ENCODE assay signal across 15 cellular contexts in the genomic region with DNA sequence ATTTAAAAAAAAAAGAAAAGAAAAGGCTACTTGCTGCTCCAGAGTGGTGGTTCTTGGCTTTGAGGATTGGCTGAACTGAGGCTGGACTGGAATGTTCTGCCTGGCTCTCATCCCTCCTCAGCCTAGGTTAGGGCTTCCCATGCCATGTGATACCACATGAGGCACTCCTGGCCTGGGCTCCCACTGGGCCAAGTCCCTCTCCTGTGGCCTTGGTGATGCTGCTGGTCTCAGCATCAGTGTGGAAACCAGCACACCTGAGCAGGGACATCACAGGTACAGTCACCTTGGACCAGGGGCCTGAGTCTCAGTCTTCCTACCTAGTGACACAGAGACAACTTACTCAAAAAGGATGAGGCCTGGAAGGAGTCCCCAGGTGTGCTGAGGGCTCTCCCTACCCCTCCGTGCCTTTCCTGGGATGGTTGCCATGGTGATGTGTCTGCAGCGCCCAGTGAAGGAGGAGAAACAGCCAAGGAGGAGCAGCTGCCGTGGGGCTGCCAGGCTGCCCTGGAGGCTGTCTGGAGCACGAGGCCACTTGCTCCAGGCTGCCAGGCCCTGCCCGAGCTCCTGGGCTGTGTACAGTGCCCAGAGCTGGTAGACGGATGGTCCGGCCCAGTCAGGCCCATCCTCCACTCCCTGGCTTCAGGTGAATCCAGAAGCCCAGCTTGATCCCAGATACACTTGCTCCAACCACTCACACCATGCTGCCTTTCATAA.
DNase-seq lines count a peak whose midpoint lies in the region; ATAC-seq and TF ChIP-seq lines count a peak whose summit lies in the region.
"Had no signal": no experiment of that assay in that cellular context is flagged by ENCODE, and none has a peak within 500 bp of the region (broad histone marks: within the 10 kb centered on the region; RNA-seq: fewer than 3 reads in every experiment).

No MANE protein-coding gene starts in this region.

- in situ Hi-C loops in transverse colon (cut with MboI; ENCODE audit: low pct_ligation_motif_present in 1 of 4, low pct_unique_long_range_greater_than_20kb in 1 of 4, low sequenced_read_pairs in 3 of 4): no loop called here

- 63% methylated on average over 7 of the region's 7 CpGs; no CpG with 5 or more reads in 1 of the 2 donors for WGBS in transverse colon (ENCODE audit: low coverage in 1 of 2), 2 donors

- H3K4me1 Mint-ChIP-seq in activated naive CD4-positive, alpha-beta T cell treated with anti-CD3 and anti-CD28 coated beads for 36 hours (ENCODE audit: low read depth): no peaks in the 10 kb centered on the region

- no peak for TF ChIP-seq POLR2A in transverse colon (IDR thresholded peaks at IDR 0.05)

- H3K27ac Mint-ChIP-seq in activated naive CD4-positive, alpha-beta T cell treated with anti-CD3 and anti-CD28 coated beads for 36 hours: no peak overlapping the region

- H3K36me3 ChIP-seq in transverse colon: no peaks in the 10 kb centered on the region

- H3K4me3 ChIP-seq in transverse colon: no peak overlapping the region
- H3K4me3 ChIP-seq: pancreas, PC-9, testis had no signal

- H3K27ac ChIP-seq in transverse colon: no peak overlapping the region
- H3K27ac ChIP-seq: pancreas, PC-9, testis had no signal

- H3K9me3 Mint-ChIP-seq in activated naive CD4-positive, alpha-beta T cell treated with anti-CD3 and anti-CD28 coated beads for 36 hours: no peaks in the 10 kb centered on the region

- no peaks in the 10 kb centered on the region for H3K27me3 Mint-ChIP-seq in activated naive CD4-positive, alpha-beta T cell treated with anti-CD3 and anti-CD28 coated beads for 36 hours (ENCODE audit: low read depth)

- no peaks in the 10 kb centered on the region for H3K9me3 ChIP-seq in transverse colon
- H3K9me3 ChIP-seq: pancreas, testis had no signal

- H3K27me3 ChIP-seq in transverse colon: no peaks in the 10 kb centered on the region
- H3K27me3 ChIP-seq: pancreas, testis had no signal

- TF ChIP-seq CTCF in transverse colon (IDR thresholded peaks at IDR 0.05): no peak

- intact Hi-C loops in activated naive CD4-positive, alpha-beta T cell treated with anti-CD3 and anti-CD28 coated beads for 36 hours (cut with micrococcal nuclease): no loop called here
- intact Hi-C loops in transverse colon (cut with DNase I; ENCODE audit: low total_unique reads): no loop called here

- TF ChIP-seq EP300 in transverse colon (IDR thresholded peaks at IDR 0.05; ENCODE audit: low read depth): no peak

- peak; percentile 3 for DNase-seq in activated naive CD4-positive, alpha-beta T cell treated with anti-CD3 and anti-CD28 coated beads for 36 hours
- no peak for DNase-seq in activated naive CD4-positive, alpha-beta T cell treated with anti-CD3 and anti-CD28 coated beads, Interleukin-2, amount 50 U/mL, for 16 hours
- peak; percentile 47 for DNase-seq in NCI-H524 treated with DMSO at 0.1 percent for 48 hours (lab: John Stamatoyannopoulos, UW)
- DNase-seq in islet precursor cell: peak; percentile 45
- DNase-seq in transverse colon: peak; percentile 6
- DNase-seq in GOT3 (lab: John Stamatoyannopoulos, UW): no peak
- no peak for DNase-seq in germinal center (ENCODE audit: low spot score)
- DNase-seq: activated CD8-positive, alpha-beta memory T cell treated with anti-CD3 and anti-CD28 coated beads, Interleukin-2, amount 50 U/mL, for 4 hours; amniotic stem cell; NCI-H226; PC-9; testis had no signal

- no peak for ATAC-seq in HG03175 (IDR thresholded peaks at IDR 0.05; ENCODE audit: unreplicated experiment)
- ATAC-seq: HCT116, pancreas had no signal

- H3K4me1 ChIP-seq in transverse colon: no peaks in the 10 kb centered on the region
- H3K4me1 ChIP-seq: pancreas, testis had no signal

- no peaks in the 10 kb centered on the region for H3K36me3 Mint-ChIP-seq in activated naive CD4-positive, alpha-beta T cell treated with anti-CD3 and anti-CD28 coated beads for 36 hours (ENCODE audit: low read depth)

- no peak overlapping the region for H3K4me3 Mint-ChIP-seq in activated naive CD4-positive, alpha-beta T cell treated with anti-CD3 and anti-CD28 coated beads for 36 hours

- CTCF ChIA-PET in activated naive CD4-positive, alpha-beta T cell treated with anti-CD3 and anti-CD28 coated beads for 36 hours (lab: Charles Lee): interaction anchor here (1.4 kb wide), 1 partner anchor 146 kb away, joined by 3 read pairs; no protein-coding TSS in a partner anchor

Comparison
In these comparisons a context has a peak if more than half of its experiments do, and no peak if none do; other contexts are left out.
1. DNase-seq: peak in activated naive CD4-positive, alpha-beta T cell treated with anti-CD3 and anti-CD28 coated beads for 36 hours (single experiment), NCI-H524 treated with DMSO at 0.1 percent for 48 hours (single experiment), islet precursor cell (single experiment) and transverse colon (single experiment); none in activated naive CD4-positive, alpha-beta T cell treated with anti-CD3 and anti-CD28 coated beads, Interleukin-2, amount 50 U/mL, for 16 hours (single experiment), GOT3 (single experiment) and germinal center (single experiment).